Comparison of ENCODE assay signal across 1 cellular context in the genomic region with DNA sequence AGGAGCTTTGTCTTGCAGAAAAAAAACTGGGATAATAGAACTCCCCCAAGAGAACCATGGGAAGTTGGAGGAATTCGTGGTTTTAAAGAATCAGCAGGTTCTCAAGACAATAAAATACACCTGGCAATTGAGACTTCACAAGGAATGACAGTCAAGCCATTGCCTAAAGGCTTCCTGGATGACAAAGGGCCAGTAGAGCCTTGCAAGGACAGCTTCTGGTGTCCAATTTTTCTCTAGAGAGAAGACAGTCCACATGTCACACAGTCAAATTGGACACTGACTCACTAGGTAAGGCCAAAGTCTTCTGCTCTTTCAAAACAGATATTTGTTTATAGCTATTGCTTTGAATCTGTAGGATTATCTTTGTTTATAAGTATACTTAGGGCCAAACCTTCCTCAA.
TF ChIP-seq lines count a peak whose summit lies in the region.

No MANE protein-coding gene starts in this region.

TF ChIP-seq in HepG2, 621 proteins besides CTCF, POLR2A, EP300 and RAD21 (continued from another document):
- TF ChIP-seq, protein P1, sequence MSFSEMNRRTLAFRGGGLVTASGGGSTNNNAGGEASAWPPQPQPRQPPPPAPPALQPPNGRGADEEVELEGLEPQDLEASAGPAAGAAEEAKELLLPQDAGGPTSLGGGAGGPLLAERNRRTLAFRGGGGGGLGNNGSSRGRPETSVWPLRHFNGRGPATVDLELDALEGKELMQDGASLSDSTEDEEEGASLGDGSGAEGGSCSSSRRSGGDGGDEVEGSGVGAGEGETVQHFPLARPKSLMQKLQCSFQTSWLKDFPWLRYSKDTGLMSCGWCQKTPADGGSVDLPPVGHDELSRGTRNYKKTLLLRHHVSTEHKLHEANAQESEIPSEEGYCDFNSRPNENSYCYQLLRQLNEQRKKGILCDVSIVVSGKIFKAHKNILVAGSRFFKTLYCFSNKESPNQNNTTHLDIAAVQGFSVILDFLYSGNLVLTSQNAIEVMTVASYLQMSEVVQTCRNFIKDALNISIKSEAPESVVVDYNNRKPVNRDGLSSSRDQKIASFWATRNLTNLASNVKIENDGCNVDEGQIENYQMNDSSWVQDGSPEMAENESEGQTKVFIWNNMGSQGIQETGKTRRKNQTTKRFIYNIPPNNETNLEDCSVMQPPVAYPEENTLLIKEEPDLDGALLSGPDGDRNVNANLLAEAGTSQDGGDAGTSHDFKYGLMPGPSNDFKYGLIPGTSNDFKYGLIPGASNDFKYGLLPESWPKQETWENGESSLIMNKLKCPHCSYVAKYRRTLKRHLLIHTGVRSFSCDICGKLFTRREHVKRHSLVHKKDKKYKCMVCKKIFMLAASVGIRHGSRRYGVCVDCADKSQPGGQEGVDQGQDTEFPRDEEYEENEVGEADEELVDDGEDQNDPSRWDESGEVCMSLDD (CRISPR knock-in tag; IDR thresholded peaks at IDR 0.05; ENCODE audit: borderline replicate concordance): no peak
- TF ChIP-seq TGIF2 (CRISPR knock-in tag; IDR thresholded peaks at IDR 0.05): no peak
- TF ChIP-seq ZBTB20 (CRISPR knock-in tag; IDR thresholded peaks at IDR 0.05; ENCODE audit: borderline replicate concordance, low read depth): no peak
- TF ChIP-seq ISL2 (CRISPR knock-in tag; IDR thresholded peaks at IDR 0.05): no peak
- TF ChIP-seq, protein P2, sequence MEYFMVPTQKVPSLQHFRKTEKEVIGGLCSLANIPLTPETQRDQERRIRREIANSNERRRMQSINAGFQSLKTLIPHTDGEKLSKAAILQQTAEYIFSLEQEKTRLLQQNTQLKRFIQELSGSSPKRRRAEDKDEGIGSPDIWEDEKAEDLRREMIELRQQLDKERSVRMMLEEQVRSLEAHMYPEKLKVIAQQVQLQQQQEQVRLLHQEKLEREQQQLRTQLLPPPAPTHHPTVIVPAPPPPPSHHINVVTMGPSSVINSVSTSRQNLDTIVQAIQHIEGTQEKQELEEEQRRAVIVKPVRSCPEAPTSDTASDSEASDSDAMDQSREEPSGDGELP (IDR thresholded peaks at IDR 0.05; ENCODE audit: borderline replicate concordance, low read depth): no peak
- no peak for TF ChIP-seq SNAPC2 (CRISPR knock-in tag; IDR thresholded peaks at IDR 0.05)
- TF ChIP-seq CENPT (CRISPR knock-in tag; IDR thresholded peaks at IDR 0.05; ENCODE audit: low read depth): no peak
- TF ChIP-seq ZFX (CRISPR knock-in tag; IDR thresholded peaks at IDR 0.05; ENCODE audit: low read depth): no peak
- no peak for TF ChIP-seq ZNF33A (CRISPR knock-in tag; IDR thresholded peaks at IDR 0.05; ENCODE audit: borderline replicate concordance)
- TF ChIP-seq HOXA3 (CRISPR knock-in tag; IDR thresholded peaks at IDR 0.05): no peak
- TF ChIP-seq SMAD3 (CRISPR knock-in tag; IDR thresholded peaks at IDR 0.05): no peak
- TF ChIP-seq, protein P3, sequence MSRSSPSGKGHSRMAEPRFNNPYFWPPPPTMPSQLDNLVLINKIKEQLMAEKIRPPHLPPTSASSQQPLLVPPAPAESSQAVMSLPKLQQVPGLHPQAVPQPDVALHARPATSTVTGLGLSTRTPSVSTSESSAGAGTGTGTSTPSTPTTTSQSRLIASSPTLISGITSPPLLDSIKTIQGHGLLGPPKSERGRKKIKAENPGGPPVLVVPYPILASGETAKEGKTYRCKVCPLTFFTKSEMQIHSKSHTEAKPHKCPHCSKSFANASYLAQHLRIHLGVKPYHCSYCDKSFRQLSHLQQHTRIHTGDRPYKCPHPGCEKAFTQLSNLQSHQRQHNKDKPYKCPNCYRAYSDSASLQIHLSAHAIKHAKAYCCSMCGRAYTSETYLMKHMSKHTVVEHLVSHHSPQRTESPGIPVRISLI (CRISPR knock-in tag; IDR thresholded peaks at IDR 0.05; ENCODE audit: borderline replicate concordance): no peak
- TF ChIP-seq ZNF460 (CRISPR knock-in tag; IDR thresholded peaks at IDR 0.05; ENCODE audit: borderline replicate concordance): no peak
